ENCODE assay signal across 12 cellular contexts in genomic region chr6:57048577-57048976, GRCh38. TPM values are rescaled to one million over a fixed set of nuclear protein-coding genes. Genes with fewer than 3 reads are reported as not detected.
DNase-seq lines count a peak whose midpoint lies in the region; ATAC-seq and TF ChIP-seq lines count a peak whose summit lies in the region.
"Had no signal": no experiment of that assay in that cellular context is flagged by ENCODE, and none has a peak within 500 bp of the region (broad histone marks: within the 10 kb centered on the region; RNA-seq: fewer than 3 reads in every experiment).

No MANE protein-coding gene starts in this region.

- H3K27me3 Mint-ChIP-seq in activated T-cell treated with anti-CD3 and anti-CD28 coated beads, Interleukin-2, amount 50 U/mL, for 72 hours (ENCODE audit: low read depth): peaks cover 21% of the 10 kb centered on the region
- H3K27me3 Mint-ChIP-seq in endodermal cell (ENCODE audit: insufficient read depth): peaks cover 22% of the 10 kb centered on the region

- peaks cover 11 to 18% of the 10 kb centered on the region in 2 donors for H3K36me3 Mint-ChIP-seq in activated T-cell treated with anti-CD3 and anti-CD28 coated beads, Interleukin-2, amount 50 U/mL, for 72 hours (ENCODE audit: insufficient read depth in 2 of 2)
- peaks cover 34% of the 10 kb centered on the region for H3K36me3 Mint-ChIP-seq in endodermal cell (ENCODE audit: low read depth)

- peaks cover 30% of the 10 kb centered on the region for H3K4me1 Mint-ChIP-seq in activated T-cell treated with anti-CD3 and anti-CD28 coated beads, Interleukin-2, amount 50 U/mL, for 72 hours (ENCODE audit: low read depth)
- H3K4me1 Mint-ChIP-seq in endodermal cell: peaks cover 13% of the 10 kb centered on the region

- intact Hi-C loops in PC-3 (cut with micrococcal nuclease) (loop anchor here (5.0 kb wide), 2 partner anchors 39 to 124 kb away; partner anchors contain the start of gene BAG2), esophagus squamous epithelium (cut with DNase I) (no loop called here)

- peak overlapping the region; percentile 82 to 90 for H3K4me3 Mint-ChIP-seq in activated T-cell treated with anti-CD3 and anti-CD28 coated beads, Interleukin-2, amount 50 U/mL, for 72 hours
- H3K4me3 Mint-ChIP-seq in endodermal cell: no peak overlapping the region

- H3K4me3 ChIP-seq in PC-3 (ENCODE audit: low read length) (peak overlapping the region; percentile 52), endodermal cell (ENCODE audit: low read length) (peak overlapping the region; percentile 54), skeletal muscle satellite cell (ENCODE audit: low read length) (peak overlapping the region; percentile 51), gastroesophageal sphincter (no peak overlapping the region), esophagus squamous epithelium (no peak overlapping the region)

- no peak for TF ChIP-seq EP300 in gastroesophageal sphincter (IDR thresholded peaks at IDR 0.05)

- peaks cover 0 to 2% of the 10 kb centered on the region in 2 donors for H3K9me3 Mint-ChIP-seq in activated T-cell treated with anti-CD3 and anti-CD28 coated beads, Interleukin-2, amount 50 U/mL, for 72 hours
- H3K9me3 Mint-ChIP-seq in endodermal cell: no peaks in the 10 kb centered on the region
- H3K9me3 Mint-ChIP-seq: dendritic cell treated with granulocyte-macrophage colony-stimulating factor and Interleukin-4, amounts not matched to agents 40 ng/mL and 50 ng/mL, for 4 days had no signal

- TF ChIP-seq POLR2A in gastroesophageal sphincter (IDR thresholded peaks at IDR 0.05) (no peak), esophagus squamous epithelium (IDR thresholded peaks at IDR 0.05) (no peak)

- POLR2A ChIA-PET in PC-3 (lab: Charles Lee; ENCODE audit: unreplicated experiment): no interaction called here

- peaks cover 31% of the 10 kb centered on the region for H3K79me2 ChIP-seq in PC-3 (ENCODE audit: low read length)

- WGBS in endodermal cell (ENCODE audit: insufficient coverage in 1 of 2, insufficient read length in 1 of 2), 2 experiments: 91 to 94% methylated on average over 5 of the region's 5 CpGs
- 73 to 76% methylated on average over 5 of the region's 5 CpGs for WGBS in gastroesophageal sphincter (ENCODE audit: low coverage in 1 of 2), 2 donors
- WGBS in esophagus squamous epithelium, 2 donors: 66 to 67% methylated on average over 5 of the region's 5 CpGs

- H3K4me2 ChIP-seq in PC-3 (ENCODE audit: low read length) (peak overlapping the region; percentile 72), skeletal muscle satellite cell (ENCODE audit: low read length) (peak overlapping the region; percentile 75)

- TF ChIP-seq CTCF in PC-3 (conservative IDR thresholded peaks at IDR 0.05; ENCODE audit: low read depth, low read length) (no peak), endodermal cell (conservative IDR thresholded peaks at IDR 0.05) (no peak), gastroesophageal sphincter (IDR thresholded peaks at IDR 0.05) (no peak), esophagus squamous epithelium (IDR thresholded peaks at IDR 0.05) (no peak)

- H3F3A ChIP-seq in PC-3 (ENCODE audit: low read length, unreplicated experiment): no peaks in the 10 kb centered on the region

- ATAC-seq in activated T-cell treated with anti-CD3 and anti-CD28 coated beads, Interleukin-2, amount 50 U/mL, for 72 hours (replicated peaks in 1 of 2): no peak
- ATAC-seq in PC-3 (no peak), gastroesophageal sphincter (no peak)

- H3K4me1 ChIP-seq in PC-3 (ENCODE audit: insufficient read depth, low read length) (peaks cover 20% of the 10 kb centered on the region), endodermal cell (ENCODE audit: control insufficient read depth, insufficient read depth, low read length) (no peaks in the 10 kb centered on the region), skeletal muscle satellite cell (ENCODE audit: control insufficient read depth, insufficient read depth, low read length) (peaks cover 17% of the 10 kb centered on the region), gastroesophageal sphincter (peaks cover 7 to 27% (median 7%) of the 10 kb centered on the region in 3 donors), esophagus squamous epithelium (peaks cover 0 to 17% (median 0%) of the 10 kb centered on the region in 3 donors)

- H3K9ac ChIP-seq in PC-3 (ENCODE audit: low read length) (peak overlapping the region; percentile 0; the same call in 1 of the 2 replicates), endodermal cell (ENCODE audit: extremely low read depth, low read length, poor library complexity, severe bottlenecking) (no peak overlapping the region), skeletal muscle satellite cell (ENCODE audit: low read depth, low read length) (peak overlapping the region; percentile 26)

- no peaks in the 10 kb centered on the region for H3K27me3 ChIP-seq in PC-3 (ENCODE audit: low read length)
- H3K27me3 ChIP-seq in endodermal cell (ENCODE audit: control insufficient read depth, insufficient read depth, low read length, poor library complexity, severe bottlenecking): peaks cover 8% of the 10 kb centered on the region
- H3K27me3 ChIP-seq in skeletal muscle satellite cell (ENCODE audit: control insufficient read depth, insufficient read depth, low read length): no peaks in the 10 kb centered on the region
- no peaks in the 10 kb centered on the region for H3K27me3 ChIP-seq in gastroesophageal sphincter
- no peaks in the 10 kb centered on the region for H3K27me3 ChIP-seq in esophagus squamous epithelium

- no TSS peak for BruUV-seq in PC-3 (replicated peaks; lab: Mats Ljungman, UMichigan)

- H4K20me1 ChIP-seq in PC-3 (ENCODE audit: low read length): no peaks in the 10 kb centered on the region

- no peak for DNase-seq in activated T-cell treated with anti-CD3 and anti-CD28 coated beads, Interleukin-2, amount 50 U/mL, for 72 hours
- DNase-seq in activated T-cell treated with anti-CD3 and anti-CD28 coated beads, Interleukin-2, amount 50 U/mL, for 1 hour: no peak
- DNase-seq in PC-3 (peak; percentile 12), endodermal cell (no peak), esophagus squamous epithelium (lab: John Stamatoyannopoulos, UW) (no peak), NCI-H2107 (lab: John Stamatoyannopoulos, UW) (no peak)
- DNase-seq: NCI-H187 treated with DMSO at 0.1 percent for 48 hours, Right ventricle myocardium superior had no signal

- H3K27ac ChIP-seq in PC-3 (ENCODE audit: low read length): no peak overlapping the region
- H3K27ac ChIP-seq in endodermal cell (ENCODE audit: low read depth, low read length): no peak overlapping the region
- H3K27ac ChIP-seq in gastroesophageal sphincter: no peak overlapping the region
- H3K27ac ChIP-seq in esophagus squamous epithelium: no peak overlapping the region
- H3K27ac ChIP-seq: C4-2B had no signal

- H3K9me2 ChIP-seq in PC-3 (replicated peaks; ENCODE audit: low read length): no peaks in the 10 kb centered on the region

- no peak overlapping the region for H2AFZ ChIP-seq in PC-3 (ENCODE audit: low read length)

- peak overlapping the region; percentile 79 for H3K27ac Mint-ChIP-seq in activated T-cell treated with anti-CD3 and anti-CD28 coated beads, Interleukin-2, amount 50 U/mL, for 72 hours
- no peak overlapping the region for H3K27ac Mint-ChIP-seq in endodermal cell
- H3K27ac Mint-ChIP-seq: dendritic cell treated with granulocyte-macrophage colony-stimulating factor and Interleukin-4, amounts not matched to agents 40 ng/mL and 50 ng/mL, for 4 days had no signal

- H3K9me3 ChIP-seq in PC-3 (ENCODE audit: low read length) (no peaks in the 10 kb centered on the region), endodermal cell (ENCODE audit: control insufficient read depth, low read length) (no peaks in the 10 kb centered on the region), skeletal muscle satellite cell (replicated peaks; ENCODE audit: low read length) (no peaks in the 10 kb centered on the region), gastroesophageal sphincter (no peaks in the 10 kb centered on the region), esophagus squamous epithelium (no peaks in the 10 kb centered on the region)

- peaks cover 29% of the 10 kb centered on the region for H3K36me3 ChIP-seq in PC-3 (ENCODE audit: low read depth, low read length)
- H3K36me3 ChIP-seq in endodermal cell (ENCODE audit: control insufficient read depth, insufficient read depth, low read length): peaks cover 51% of the 10 kb centered on the region
- peaks cover 36% of the 10 kb centered on the region for H3K36me3 ChIP-seq in skeletal muscle satellite cell (ENCODE audit: insufficient read depth, low read length)
- H3K36me3 ChIP-seq in gastroesophageal sphincter: peaks cover 2 to 33% of the 10 kb centered on the region in 2 donors
- peaks cover 0 to 31% (median 9%) of the 10 kb centered on the region in 3 donors for H3K36me3 ChIP-seq in esophagus squamous epithelium

- CTCF ChIA-PET in PC-3 (lab: Charles Lee): no interaction called here

RNA-seq across cellular contexts. Expression of gene KIAA1586, which starts 2.1 kb away (rescaled TPM):
- 10 to 100 TPM; 12.1 to 12.4 TPM for total RNA-seq in activated T-cell treated with anti-CD3 and anti-CD28 coated beads, Interleukin-2, amount 50 U/mL, for 72 hours
- total RNA-seq in PC-3 (2014; rRNA removed) (6.0 and 7.4 TPM in 2 replicates), endodermal cell (10 to 100 TPM; 18.7 to 21.5 TPM), gastroesophageal sphincter (10 to 100 TPM in 2 of 4 donors, 1 to 10 TPM in 2; 6.6 to 27.9 (median 10.2) TPM), esophagus squamous epithelium (1 to 10 TPM; 1.6 to 7.6 (median 4.2) TPM)
- 22.2 TPM for polyA plus RNA-seq in endodermal cell (2013, experiment 1 of 2)
- polyA plus RNA-seq in endodermal cell (2013, experiment 2 of 2): 19.5 TPM
- 12.2 and 15.9 TPM in 2 replicates for total RNA-seq in skeletal muscle satellite cell (2012; rRNA removed)

RNA-seq across cellular contexts. Expression of gene ZNF451, which starts 41.4 kb away (rescaled TPM):
- total RNA-seq in activated T-cell treated with anti-CD3 and anti-CD28 coated beads, Interleukin-2, amount 50 U/mL, for 72 hours: 10 to 100 TPM; 73.8 to 76.2 TPM
- total RNA-seq in PC-3 (2014; rRNA removed) (32.5 and 34.5 TPM in 2 replicates), endodermal cell (10 to 100 TPM; 58.1 to 72.5 TPM), gastroesophageal sphincter (10 to 100 TPM; 28.7 to 66.5 (median 39.8) TPM), esophagus squamous epithelium (10 to 100 TPM; 21.5 to 52.5 (median 29.5) TPM)
- polyA plus RNA-seq in endodermal cell (2013, experiment 1 of 2): 39.9 TPM
- polyA plus RNA-seq in endodermal cell (2013, experiment 2 of 2): 40.2 TPM
- 45.0 and 48.9 TPM in 2 replicates for total RNA-seq in skeletal muscle satellite cell (2012; rRNA removed)

Comparison
In these comparisons a context has a peak if more than half of its experiments do, and no peak if none do; other contexts are left out.
1. H3K4me3 ChIP-seq: peak in PC-3 (single experiment), endodermal cell (single experiment) and skeletal muscle satellite cell (single experiment); none in gastroesophageal sphincter (0 of 2) and esophagus squamous epithelium (0 of 4).